In genomic region chr14:65613251-65613650, GRCh38 we compare ENCODE assay signal across 3 cellular contexts.
"Had no signal": no experiment of that assay in that cellular context is flagged by ENCODE, and none has a peak within 500 bp of the region (broad histone marks: within the 10 kb centered on the region; RNA-seq: fewer than 3 reads in every experiment).

No MANE protein-coding gene starts in this region.

- ATAC-seq: GM12878 had no signal

- H3K4me3 ChIP-seq: GM12878 had no signal

- DNase-seq: GDM1, GF-D8 had no signal
